ENCODE assay signal across 1 cellular context in genomic region chr7:125481323-125481722, GRCh38.
TF ChIP-seq lines count a peak whose summit lies in the region.

No MANE protein-coding gene starts in this region.

TF ChIP-seq in GM23338, 12 proteins besides CTCF, POLR2A, EP300 and RAD21 (continued from another document):
- TF ChIP-seq ETS1 (IDR thresholded peaks at IDR 0.05) (no peak), JUNB (IDR thresholded peaks at IDR 0.05; ENCODE audit: unreplicated experiment) (no peak), REST (IDR thresholded peaks at IDR 0.05; ENCODE audit: unreplicated experiment) (no peak), CREB1 (CRISPR knock-in tag; IDR thresholded peaks at IDR 0.05; ENCODE audit: low read depth) (no peak)
